25 cellular contexts compared by ENCODE assay signal in the genomic region with DNA sequence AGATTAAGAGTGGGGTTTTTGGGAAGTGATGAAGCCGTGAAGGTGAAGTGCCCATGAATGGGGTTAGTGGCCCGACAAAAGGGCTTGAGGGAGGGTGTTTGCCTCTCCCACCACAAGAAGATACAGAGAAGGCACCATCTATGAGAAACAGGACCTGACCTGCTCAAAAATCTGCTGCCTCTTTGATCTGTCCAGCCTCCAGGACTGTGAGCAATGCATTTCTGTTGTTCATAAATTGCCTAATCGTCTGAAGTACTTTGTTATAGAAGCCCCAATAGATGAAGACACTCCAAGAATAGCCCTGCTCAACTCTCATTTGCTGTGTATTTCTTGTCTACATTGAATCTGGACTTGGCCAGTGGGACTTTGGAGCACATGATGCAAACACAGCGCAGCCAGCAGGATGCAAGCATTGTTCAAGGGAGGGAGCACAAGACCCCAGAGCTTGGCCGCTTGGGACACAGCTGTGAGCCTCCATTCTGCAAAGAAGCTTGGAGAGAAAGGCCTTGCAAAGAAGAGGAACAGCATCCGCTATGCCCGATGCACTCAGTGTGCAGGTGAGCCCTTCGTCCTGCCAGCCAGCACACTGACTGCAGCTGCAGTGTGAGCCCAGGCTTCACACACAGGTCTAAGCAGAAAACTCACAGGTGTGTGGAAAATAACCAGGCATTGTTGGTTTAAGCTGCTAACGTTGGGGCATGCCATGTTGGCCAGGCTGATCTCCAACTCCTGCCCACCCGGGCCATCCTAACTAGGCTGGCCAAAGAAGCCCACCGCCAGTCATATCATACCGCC.
DNase-seq lines count a peak whose midpoint lies in the region; ATAC-seq, FAIRE-seq and TF ChIP-seq lines count a peak whose summit lies in the region.
"Had no signal": no experiment of that assay in that cellular context is flagged by ENCODE, and none has a peak within 500 bp of the region (broad histone marks: within the 10 kb centered on the region; RNA-seq: fewer than 3 reads in every experiment).

No MANE protein-coding gene starts in this region.

- no peak overlapping the region for H3K27ac ChIP-seq in HepG2 (ENCODE audit: extremely low read length, insufficient read depth, low read length)
- H3K27ac ChIP-seq in right lobe of liver = no peak overlapping the region
- H3K27ac ChIP-seq: C4-2B, Peyer's patch had no signal

- in situ Hi-C loops in HepG2 (cut with HindIII; ENCODE audit: extremely low pct_ligation_motif_present, low pct_unique_long_range_greater_than_20kb) = no loop called here

- no peak for DNase-seq in HepG2 (ENCODE audit: low spot score)
- no peak for DNase-seq in right lobe of liver
- DNase-seq in RPMI8226 = peak; percentile 44
- peak; percentile 80 for DNase-seq in epithelial cell of esophagus (ENCODE audit: low read depth)
- no peak for DNase-seq in T-helper 2 cell
- no peak for DNase-seq in frontal cortex (ENCODE audit: low spot score in 2 of 2)
- DNase-seq: Calu3; CD8-positive, alpha-beta memory T cell; DMS153; GDM1; H9; HFFc6; MM.1S; NCI-H1048; NCI-H1417 treated with DMSO at 0.1 percent for 48 hours; NCI-H187 treated with DMSO at 0.1 percent for 48 hours; NCI-H2107; NCI-H774; NK-92 treated with Interleukin-12 subunit alpha and Interleukin-12 subunit beta, amount 100 ng/mL, for 24 hours; Right ventricle myocardium superior had no signal

- H3K9me3 ChIP-seq in HepG2 (ENCODE audit: low read length) (no peaks in the 10 kb centered on the region), right lobe of liver (no peaks in the 10 kb centered on the region)
- H3K9me3 ChIP-seq: Peyer's patch had no signal

- no peaks in the 10 kb centered on the region for H3K79me2 ChIP-seq in HepG2 (ENCODE audit: insufficient read depth, low read length)

- H3K27me3 ChIP-seq in HepG2 (ENCODE audit: control insufficient read depth in 1 of 2, insufficient read depth in 2 of 2, low read length in 2 of 2) (no peaks in the 10 kb centered on the region), right lobe of liver (no peaks in the 10 kb centered on the region)
- H3K27me3 ChIP-seq: Peyer's patch had no signal

- TF ChIP-seq RAD21 in HepG2 (CRISPR knock-in tag; IDR thresholded peaks at IDR 0.05) = no peak

- no peak overlapping the region for H3K4me2 ChIP-seq in HepG2 (ENCODE audit: low read depth, low read length)

- CTCF ChIA-PET in HepG2 (lab: Yijun Ruan, JAX; ENCODE audit: low intra/inter-chr PET ratio, low total read pairs) = no interaction called here

- no TSS peak for BruUV-seq in HepG2 (replicated peaks; lab: Mats Ljungman, UMichigan)

- WGBS in HepG2 (ENCODE audit: low lambda C conversion rate) = 73% methylated on average over 11 of the region's 12 CpGs
- WGBS in right lobe of liver (ENCODE audit: insufficient coverage, low coverage, low lambda C conversion rate, missing lambda C conversion rate) = 82% methylated on average over 7 of the region's 12 CpGs

- peak overlapping the region; percentile 38 for H2AFZ ChIP-seq in HepG2 (ENCODE audit: low read length)

- no peak overlapping the region for H3K9ac ChIP-seq in HepG2 (ENCODE audit: insufficient read depth, low read depth, low read length)

- intact Hi-C loops in HepG2 (cut with micrococcal nuclease; ENCODE audit: unreplicated experiment) = no loop called here
- intact Hi-C loops in right lobe of liver (cut with DNase I) = no loop called here

- no peak for TF ChIP-seq CTCF in HepG2 (CRISPR knock-in tag; IDR thresholded peaks at IDR 0.05)
- TF ChIP-seq CTCF in right lobe of liver (IDR thresholded peaks at IDR 0.05) = no peak
- no peak for TF ChIP-seq CTCF in epithelial cell of esophagus (IDR thresholded peaks at IDR 0.05; ENCODE audit: insufficient read depth, low read depth, low read length, missing control alignments)

- FAIRE-seq in HepG2 (lab: Jason Lieb, UNC) (no peak), frontal cortex (lab: Jason Lieb, UNC) (no peak)
- FAIRE-seq: GM18507, GM19239 had no signal

- TF ChIP-seq POLR2A in HepG2 (IDR thresholded peaks at IDR 0.05; ENCODE audit: insufficient read depth in 1 of 2, low read depth in 2 of 2, low read length in 2 of 2) (no peak), right lobe of liver (IDR thresholded peaks at IDR 0.05) (no peak)

- H3K36me3 ChIP-seq in HepG2 (replicated peaks in 1 of 2; ENCODE audit: control insufficient read depth in 1 of 2, insufficient read depth in 2 of 2, low read length in 2 of 2) (no peaks in the 10 kb centered on the region), right lobe of liver (no peaks in the 10 kb centered on the region)
- H3K36me3 ChIP-seq: Peyer's patch had no signal

- H3K4me1 ChIP-seq in HepG2 (ENCODE audit: insufficient read depth, low read length) (peaks cover 38% of the 10 kb centered on the region), right lobe of liver (peaks cover 0 to 3% (median under 1%) of the 10 kb centered on the region in 4 donors)

- H3K4me3 ChIP-seq in HepG2 (replicated peaks in 1 of 3; ENCODE audit: insufficient read depth in 1 of 3, low read depth in 2 of 3, low read length in 3 of 3) (no peak overlapping the region), right lobe of liver (no peak overlapping the region), epithelial cell of esophagus (ENCODE audit: low read length) (no peak overlapping the region)
- H3K4me3 ChIP-seq: Peyer's patch had no signal

- ATAC-seq in HepG2 = peak; percentile 41
- no peak for ATAC-seq in right lobe of liver
- ATAC-seq in GM19035 (IDR thresholded peaks at IDR 0.05; ENCODE audit: unreplicated experiment) = no peak

- TF ChIP-seq EP300 in HepG2 (IDR thresholded peaks at IDR 0.05; ENCODE audit: low read depth in 2 of 2, low read length in 2 of 2) = no peak
- no peak for TF ChIP-seq EP300 in HepG2 (CRISPR knock-in tag; IDR thresholded peaks at IDR 0.05; ENCODE audit: borderline replicate concordance)

- POLR2A ChIA-PET in HepG2 (lab: Yijun Ruan, JAX) = interaction anchor here (1.3 kb wide), 1 partner anchor 73 kb away, joined by 3 read pairs; the partner anchor contains the start of gene KLF6

- H4K20me1 ChIP-seq in HepG2 (ENCODE audit: insufficient read depth, low read length) = no peaks in the 10 kb centered on the region

TF ChIP-seq in HepG2, 621 proteins besides CTCF, POLR2A, EP300 and RAD21 (continues in another document):
- TF ChIP-seq ISL2 (CRISPR knock-in tag; IDR thresholded peaks at IDR 0.05) (no peak), ZBTB43 (CRISPR knock-in tag; conservative IDR thresholded peaks at IDR 0.05) (no peak), CEBPB (IDR thresholded peaks at IDR 0.05; ENCODE audit: borderline replicate concordance, low read depth, low read length) (0 out of 2 replicates have a peak, but pooled peaks have one; percentile 4), ZNF547 (CRISPR knock-in tag; IDR thresholded peaks at IDR 0.05) (no peak), ZNF891 (CRISPR knock-in tag; IDR thresholded peaks at IDR 0.05) (no peak), STAT5B (CRISPR knock-in tag; IDR thresholded peaks at IDR 0.05) (no peak), USF2 (IDR thresholded peaks at IDR 0.05; ENCODE audit: low read depth, low read length) (no peak), USF2 (CRISPR knock-in tag; IDR thresholded peaks at IDR 0.05; ENCODE audit: borderline replicate concordance) (no peak)
- TF ChIP-seq, protein P1, sequence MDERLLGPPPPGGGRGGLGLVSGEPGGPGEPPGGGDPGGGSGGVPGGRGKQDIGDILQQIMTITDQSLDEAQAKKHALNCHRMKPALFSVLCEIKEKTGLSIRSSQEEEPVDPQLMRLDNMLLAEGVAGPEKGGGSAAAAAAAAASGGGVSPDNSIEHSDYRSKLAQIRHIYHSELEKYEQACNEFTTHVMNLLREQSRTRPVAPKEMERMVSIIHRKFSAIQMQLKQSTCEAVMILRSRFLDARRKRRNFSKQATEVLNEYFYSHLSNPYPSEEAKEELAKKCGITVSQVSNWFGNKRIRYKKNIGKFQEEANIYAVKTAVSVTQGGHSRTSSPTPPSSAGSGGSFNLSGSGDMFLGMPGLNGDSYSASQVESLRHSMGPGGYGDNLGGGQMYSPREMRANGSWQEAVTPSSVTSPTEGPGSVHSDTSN (CRISPR knock-in tag; IDR thresholded peaks at IDR 0.05) = no peak

Comparison
In these comparisons a context has a peak if more than half of its experiments do, and no peak if none do; other contexts are left out.
1. DNase-seq: peak in RPMI8226 (single experiment) and epithelial cell of esophagus (single experiment); none in HepG2 (single experiment), right lobe of liver (0 of 3), T-helper 2 cell (0 of 5) and frontal cortex (0 of 2).